In genomic region chr11:25449100-25449499, GRCh38 we compare ENCODE assay signal across 17 cellular contexts.
DNase-seq lines count a peak whose midpoint lies in the region; TF ChIP-seq lines count a peak whose summit lies in the region.
"Had no signal": no experiment of that assay in that cellular context is flagged by ENCODE, and none has a peak within 500 bp of the region (broad histone marks: within the 10 kb centered on the region; RNA-seq: fewer than 3 reads in every experiment).

No MANE protein-coding gene starts in this region.

- peak; percentile 22 for DNase-seq in NCI-H748 (lab: John Stamatoyannopoulos, UW; ENCODE audit: unreplicated experiment)
- no peak for DNase-seq in NCI-H748 treated with DMSO at 0.1 percent for 48 hours (lab: John Stamatoyannopoulos, UW)
- DNase-seq in NCI-H69 (lab: John Stamatoyannopoulos, UW): peak; percentile 14
- DNase-seq in adipocyte (ENCODE audit: low read depth): peak; percentile 1
- no peak for DNase-seq in dorsolateral prefrontal cortex
- no peak for DNase-seq in activated CD8-positive, alpha-beta memory T cell treated with anti-CD3 and anti-CD28 coated beads, Interleukin-2, amount 50 U/mL, for 4 hours
- no peak for DNase-seq in mucosa of gallbladder (ENCODE audit: low spot score)
- DNase-seq: AML-193; CD4-positive, alpha-beta memory T cell; DMS153; DMS79; GDM1; HCEC 1CT had no signal

- H3K36me3 ChIP-seq in adipocyte (ENCODE audit: control insufficient read depth, insufficient read depth, low read length, severe bottlenecking): no peaks in the 10 kb centered on the region
- H3K36me3 ChIP-seq: BLaER1 had no signal

- no peaks in the 10 kb centered on the region for H3K4me1 ChIP-seq in adipocyte (ENCODE audit: control insufficient read depth, insufficient read depth, low read length)
- H3K4me1 ChIP-seq: A549, BLaER1 had no signal

- H3K27ac ChIP-seq in dorsolateral prefrontal cortex: no peak overlapping the region
- H3K27ac ChIP-seq: 22Rv1, A549, BLaER1 had no signal

- no peaks in the 10 kb centered on the region for H3K9me3 ChIP-seq in adipocyte (ENCODE audit: control insufficient read depth, low read length)
- H3K9me3 ChIP-seq: A549, BLaER1 had no signal

- H3K27me3 ChIP-seq in adipocyte (replicated peaks; ENCODE audit: control insufficient read depth, insufficient read depth, low read length) (no peaks in the 10 kb centered on the region), dorsolateral prefrontal cortex (no peaks in the 10 kb centered on the region)
- H3K27me3 ChIP-seq: BLaER1 had no signal

- intact Hi-C loops in dorsolateral prefrontal cortex (cut with DNase I): no loop called here

- TF ChIP-seq CTCF in dorsolateral prefrontal cortex (IDR thresholded peaks at IDR 0.05 in 54 of 56, conservative IDR thresholded peaks at IDR 0.05 in 2 of 56; ENCODE audit: low read depth in 1 of 56, partially characterized antibody in 56 of 56): no peak

- no peak overlapping the region for H3K4me3 ChIP-seq in adipocyte (ENCODE audit: low read length)
- H3K4me3 ChIP-seq in dorsolateral prefrontal cortex: no peak overlapping the region
- H3K4me3 ChIP-seq: A549, BLaER1, GM23338 had no signal

- no peak overlapping the region for H3K9ac ChIP-seq in adipocyte (ENCODE audit: low read length)
- H3K9ac ChIP-seq: BLaER1 had no signal

Comparison
In these comparisons a context has a peak if more than half of its experiments do, and no peak if none do; other contexts are left out.
1. DNase-seq: peak in NCI-H748 (single experiment), NCI-H69 (single experiment) and adipocyte (single experiment); none in NCI-H748 treated with DMSO at 0.1 percent for 48 hours (single experiment), dorsolateral prefrontal cortex (0 of 10), activated CD8-positive, alpha-beta memory T cell treated with anti-CD3 and anti-CD28 coated beads, Interleukin-2, amount 50 U/mL, for 4 hours (single experiment) and mucosa of gallbladder (single experiment).